In the genomic region with DNA sequence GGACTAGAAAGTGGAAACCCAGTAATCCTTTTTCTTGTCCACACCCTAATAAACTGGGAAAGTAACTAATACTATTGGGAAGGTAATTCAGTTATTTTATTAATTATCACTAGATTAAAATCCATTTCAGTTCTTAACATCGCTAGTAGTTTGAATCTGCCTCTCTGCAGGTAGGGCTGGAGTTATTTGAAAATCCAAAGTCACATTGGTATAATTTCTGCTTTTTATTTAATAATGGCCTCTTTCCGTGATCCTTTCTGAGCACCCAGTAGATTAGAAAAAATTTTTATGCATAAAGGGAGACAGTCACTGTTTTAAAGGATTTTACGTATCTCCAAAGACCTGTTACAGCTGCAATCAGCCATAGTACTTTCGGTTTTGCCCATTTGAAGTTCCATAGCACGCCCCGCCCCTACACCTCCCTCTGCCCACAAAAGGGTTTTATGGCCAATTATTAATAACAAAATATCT, we compare ENCODE assay signal across 8 cellular contexts. TPM values are rescaled to one million over a fixed set of nuclear protein-coding genes. Genes with fewer than 3 reads are reported as not detected.
A peak's percentile ranks its signal among the peaks of the same experiment; 100 is the strongest.
DNase-seq lines count a peak whose midpoint lies in the region; ATAC-seq, FAIRE-seq and TF ChIP-seq lines count a peak whose summit lies in the region.

No MANE protein-coding gene starts in this region.

- H3K9me3 ChIP-seq in WERI-Rb-1 (ENCODE audit: severe bottlenecking) (no peaks in the 10 kb centered on the region), HepG2 (ENCODE audit: low read length) (no peaks in the 10 kb centered on the region)

- H4K20me1 ChIP-seq in HepG2 (ENCODE audit: insufficient read depth, low read length), result peaks cover 5% of the 10 kb centered on the region; the same call in 1 of the 2 replicates

- H2AFZ ChIP-seq in HepG2 (ENCODE audit: low read length), result peak overlapping the region; percentile 73

- ATAC-seq in HG02623 (IDR thresholded peaks at IDR 0.05; ENCODE audit: unreplicated experiment), result peak; percentile 53
- peak; percentile 64 for ATAC-seq in HepG2

- peaks cover 29% of the 10 kb centered on the region for H3K4me1 ChIP-seq in HepG2 (ENCODE audit: insufficient read depth, low read length)

- H3K36me3 ChIP-seq in WERI-Rb-1 (peaks cover 45% of the 10 kb centered on the region), HepG2 (replicated peaks in 1 of 2; ENCODE audit: control insufficient read depth in 1 of 2, insufficient read depth in 2 of 2, low read length in 2 of 2) (peaks cover 1 to 29% of the 10 kb centered on the region in 2 experiments)

- TF ChIP-seq POLR2A in HepG2 (IDR thresholded peaks at IDR 0.05; ENCODE audit: insufficient read depth in 1 of 2, low read depth in 2 of 2, low read length in 2 of 2), result 0 out of 4 replicates have a peak, but pooled peaks of 1 of the 2 experiments have one; percentile 5

- H3K4me3 ChIP-seq in WERI-Rb-1 (ENCODE audit: low read depth, low read length) (peak overlapping the region; percentile 65), coronary artery (peak overlapping the region; percentile 89), HepG2 (replicated peaks in 1 of 3; ENCODE audit: insufficient read depth in 1 of 3, low read depth in 2 of 3, low read length in 3 of 3) (peak overlapping the region; percentile 78 to 99 (median 92))

- H3K27ac ChIP-seq in WERI-Rb-1 (peak overlapping the region; percentile 73), coronary artery (peak overlapping the region; percentile 90 to 91), HepG2 (ENCODE audit: extremely low read length, insufficient read depth, low read length) (peak overlapping the region; percentile 92)

- peak overlapping the region; percentile 70 for H3K4me2 ChIP-seq in HepG2 (ENCODE audit: low read depth, low read length)

- POLR2A ChIA-PET in HepG2 (lab: Yijun Ruan, JAX), result interaction anchor here (0.7 to 3.6 kb wide), 10 partner anchors 12 to 407 kb away, joined by 3 to 17 read pairs (median 3); partner anchors contain the start of gene PSMA1

- in situ Hi-C loops in HepG2 (cut with HindIII; ENCODE audit: extremely low pct_ligation_motif_present, low pct_unique_long_range_greater_than_20kb), result no loop called here

- BruUV-seq in HepG2 (replicated peaks; lab: Mats Ljungman, UMichigan), result TSS peak; percentile 96

- peaks cover 33% of the 10 kb centered on the region for H3K79me2 ChIP-seq in HepG2 (ENCODE audit: insufficient read depth, low read length)

- WGBS in HepG2 (ENCODE audit: low lambda C conversion rate), result under 1% methylated on average over 6 of the region's 6 CpGs

- intact Hi-C loops in HepG2 (cut with micrococcal nuclease; ENCODE audit: unreplicated experiment), result no loop called here

- DNase-seq in SKM-1 treated with dmso at 0.1 percent for 144 hours (lab: John Stamatoyannopoulos, UW; ENCODE audit: unreplicated experiment), result peak; percentile 11
- no peak for DNase-seq in SKM-1 (lab: John Stamatoyannopoulos, UW; ENCODE audit: unreplicated experiment)
- peak; percentile 76 for DNase-seq in NAMALWA (ENCODE audit: low spot score)
- DNase-seq in WERI-Rb-1, result no peak
- DNase-seq in coronary artery (ENCODE audit: low spot score), result no peak
- DNase-seq in HepG2 (ENCODE audit: low spot score), result peak; percentile 39
- DNase-seq in stimulated activated CD8-positive, alpha-beta memory T cell treated with anti-CD3 and anti-CD28 coated beads, Interleukin-2, amount 100 ng/mL, for 1 hour (ENCODE audit: low read depth in 2 of 2), result peak; percentile 19 to 21

- TF ChIP-seq RAD21 in HepG2 (CRISPR knock-in tag; IDR thresholded peaks at IDR 0.05), result no peak

- peak; percentile 8 for FAIRE-seq in HepG2 (lab: Jason Lieb, UNC)

- TF ChIP-seq EP300 in HepG2 (IDR thresholded peaks at IDR 0.05; ENCODE audit: low read depth in 2 of 2, low read length in 2 of 2) (no peak), HepG2 (CRISPR knock-in tag; IDR thresholded peaks at IDR 0.05; ENCODE audit: borderline replicate concordance) (no peak)

- CTCF ChIA-PET in HepG2 (lab: Yijun Ruan, JAX; ENCODE audit: low intra/inter-chr PET ratio, low total read pairs), result no interaction called here

- no peaks in the 10 kb centered on the region for H3K27me3 ChIP-seq in WERI-Rb-1 (ENCODE audit: insufficient read depth, low read depth, severe bottlenecking)
- no peaks in the 10 kb centered on the region; a peak in 1 of 5 replicates for H3K27me3 ChIP-seq in HepG2 (ENCODE audit: control insufficient read depth in 1 of 2, insufficient read depth in 2 of 2, low read length in 2 of 2)

- TF ChIP-seq CTCF in WERI-Rb-1 (IDR thresholded peaks at IDR 0.05; ENCODE audit: low read depth, low read length), result no peak
- TF ChIP-seq CTCF in coronary artery (IDR thresholded peaks at IDR 0.05), result no peak
- no peak for TF ChIP-seq CTCF in HepG2 (CRISPR knock-in tag; IDR thresholded peaks at IDR 0.05)

- H3K9ac ChIP-seq in HepG2 (ENCODE audit: insufficient read depth, low read depth, low read length), result peak overlapping the region; percentile 92

TF ChIP-seq in HepG2, 621 proteins besides CTCF, POLR2A, EP300 and RAD21 (continues in another document):
- TF ChIP-seq, protein P1, sequence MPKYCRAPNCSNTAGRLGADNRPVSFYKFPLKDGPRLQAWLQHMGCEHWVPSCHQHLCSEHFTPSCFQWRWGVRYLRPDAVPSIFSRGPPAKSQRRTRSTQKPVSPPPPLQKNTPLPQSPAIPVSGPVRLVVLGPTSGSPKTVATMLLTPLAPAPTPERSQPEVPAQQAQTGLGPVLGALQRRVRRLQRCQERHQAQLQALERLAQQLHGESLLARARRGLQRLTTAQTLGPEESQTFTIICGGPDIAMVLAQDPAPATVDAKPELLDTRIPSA (CRISPR knock-in tag; IDR thresholded peaks at IDR 0.05; ENCODE audit: borderline replicate concordance), result 0 out of 2 replicates have a peak, but pooled peaks have one; percentile 1
- 0 out of 2 replicates have a peak, but pooled peaks have one; percentile 22 for TF ChIP-seq IRF1 (CRISPR knock-in tag; IDR thresholded peaks at IDR 0.05; ENCODE audit: low read depth)
- TF ChIP-seq FOXP1 (IDR thresholded peaks at IDR 0.05), result no peak
- TF ChIP-seq FOXP1 (CRISPR knock-in tag; IDR thresholded peaks at IDR 0.05), result no peak
- no peak for TF ChIP-seq ATAD3A (CRISPR knock-in tag; IDR thresholded peaks at IDR 0.05)
- TF ChIP-seq RBFOX2 (IDR thresholded peaks at IDR 0.05; ENCODE audit: low read depth, low read length), result 0 out of 2 replicates have a peak, but pooled peaks have one; percentile 3

RNA-seq across cellular contexts. Expression of gene COPB1, which starts 0.6 kb away (rescaled TPM):
- total RNA-seq in HepG2 (2016; rRNA removed; fragmentation: Illumina TruSeq; extraction: Trizol), result 195 and 221 TPM in 2 replicates
- 23.3 and 28.3 TPM in 2 replicates for total RNA-seq in HepG2 (2016; cell fraction: cytosol; rRNA removed; fragmentation: Illumina TruSeq; extraction: Trizol; ENCODE audit: low read depth)
- 186 and 215 TPM in 2 replicates for total RNA-seq in HepG2 (2016; cell fraction: insoluble cytoplasmic fraction; rRNA removed; fragmentation: Illumina TruSeq; extraction: Trizol)
- total RNA-seq in HepG2 (2016; cell fraction: membrane; rRNA removed; fragmentation: Illumina TruSeq; extraction: Trizol), result 37.8 and 46.3 TPM in 2 replicates
- 130 and 143 TPM in 2 replicates for total RNA-seq in HepG2 (2016; cell fraction: nucleus; rRNA removed; fragmentation: Illumina TruSeq; extraction: Trizol)
- polyA plus RNA-seq in HepG2 (2011; rRNA removed), result 94.5 and 114 TPM in 2 replicates
- polyA plus RNA-seq in HepG2 (2011; cell fraction: cytosol; rRNA removed), result 50.8 and 58.8 TPM in 2 replicates
- 48.6 and 56.6 TPM in 2 replicates for polyA plus RNA-seq in HepG2 (2011; cell fraction: nucleus; rRNA removed)
- polyA plus RNA-seq in HepG2 (2012), result 70.2 and 87.2 TPM in 2 replicates
- polyA plus RNA-seq in HepG2 (2016; cell fraction: cytosol; fragmentation: Illumina TruSeq; extraction: Trizol; ENCODE audit: low read depth), result 7.4 and 7.8 TPM in 2 replicates
- polyA plus RNA-seq in HepG2 (2016; cell fraction: insoluble cytoplasmic fraction; fragmentation: Illumina TruSeq; extraction: Trizol; ENCODE audit: low read depth), result 127 and 130 TPM in 2 replicates
- polyA plus RNA-seq in HepG2 (2016; cell fraction: membrane; fragmentation: Illumina TruSeq; extraction: Trizol; ENCODE audit: low read depth), result 15.2 and 16.9 TPM in 2 replicates
- polyA plus RNA-seq in HepG2 (2016; cell fraction: nucleus; fragmentation: Illumina TruSeq; extraction: Trizol; ENCODE audit: insufficient read depth, low read depth), result 128 and 134 TPM in 2 replicates
- 68.5 and 75.1 TPM in 2 replicates for polyA minus RNA-seq in HepG2 (2011; rRNA and poly(A)+ RNA removed; ENCODE audit: low replicate concordance)
- polyA minus RNA-seq in HepG2 (2011; cell fraction: cytosol; rRNA and poly(A)+ RNA removed), result 114 and 128 TPM in 2 replicates
- 115 and 138 TPM in 2 replicates for polyA minus RNA-seq in HepG2 (2011; cell fraction: nucleus; rRNA and poly(A)+ RNA removed)

RNA-seq across cellular contexts. Expression of gene PSMA1, which starts 20.0 kb away (rescaled TPM):
- total RNA-seq in HepG2 (2016; rRNA removed; fragmentation: Illumina TruSeq; extraction: Trizol), result 229 and 297 TPM in 2 replicates
- 86.1 and 98.3 TPM in 2 replicates for total RNA-seq in HepG2 (2016; cell fraction: cytosol; rRNA removed; fragmentation: Illumina TruSeq; extraction: Trizol; ENCODE audit: low read depth)
- total RNA-seq in HepG2 (2016; cell fraction: insoluble cytoplasmic fraction; rRNA removed; fragmentation: Illumina TruSeq; extraction: Trizol), result 235 and 298 TPM in 2 replicates
- total RNA-seq in HepG2 (2016; cell fraction: membrane; rRNA removed; fragmentation: Illumina TruSeq; extraction: Trizol), result 151 and 152 TPM in 2 replicates
- total RNA-seq in HepG2 (2016; cell fraction: nucleus; rRNA removed; fragmentation: Illumina TruSeq; extraction: Trizol), result 206 and 228 TPM in 2 replicates
- polyA plus RNA-seq in HepG2 (2011; rRNA removed), result 147 and 188 TPM in 2 replicates
- 93.4 and 123 TPM in 2 replicates for polyA plus RNA-seq in HepG2 (2011; cell fraction: cytosol; rRNA removed)
- polyA plus RNA-seq in HepG2 (2011; cell fraction: nucleus; rRNA removed), result 205 and 235 TPM in 2 replicates
- 150 and 164 TPM in 2 replicates for polyA plus RNA-seq in HepG2 (2012)
- 104 and 115 TPM in 2 replicates for polyA plus RNA-seq in HepG2 (2016; cell fraction: cytosol; fragmentation: Illumina TruSeq; extraction: Trizol; ENCODE audit: low read depth)
- polyA plus RNA-seq in HepG2 (2016; cell fraction: insoluble cytoplasmic fraction; fragmentation: Illumina TruSeq; extraction: Trizol; ENCODE audit: low read depth), result 277 and 286 TPM in 2 replicates
- 132 and 150 TPM in 2 replicates for polyA plus RNA-seq in HepG2 (2016; cell fraction: membrane; fragmentation: Illumina TruSeq; extraction: Trizol; ENCODE audit: low read depth)
- polyA plus RNA-seq in HepG2 (2016; cell fraction: nucleus; fragmentation: Illumina TruSeq; extraction: Trizol; ENCODE audit: insufficient read depth, low read depth), result 379 and 390 TPM in 2 replicates
- 69.2 and 105 TPM in 2 replicates for polyA minus RNA-seq in HepG2 (2011; rRNA and poly(A)+ RNA removed; ENCODE audit: low replicate concordance)
- polyA minus RNA-seq in HepG2 (2011; cell fraction: cytosol; rRNA and poly(A)+ RNA removed), result 60.5 and 74.7 TPM in 2 replicates
- polyA minus RNA-seq in HepG2 (2011; cell fraction: nucleus; rRNA and poly(A)+ RNA removed), result 131 and 140 TPM in 2 replicates

Comparison
In these comparisons a context has a peak if more than half of its experiments do, and no peak if none do; other contexts are left out.
1. DNase-seq: peak in SKM-1 treated with dmso at 0.1 percent for 144 hours (single experiment), NAMALWA (single experiment), HepG2 (single experiment) and stimulated activated CD8-positive, alpha-beta memory T cell treated with anti-CD3 and anti-CD28 coated beads, Interleukin-2, amount 100 ng/mL, for 1 hour (2 of 2); none in SKM-1 (single experiment), WERI-Rb-1 (single experiment) and coronary artery (single experiment).
2. Peak in every context shown above with its lines, with median percentiles within 50 percentile points of each other: H3K27ac ChIP-seq and H3K4me3 ChIP-seq.